ENCODE assay signal across 18 cellular contexts in genomic region chr10:529831-530230, GRCh38.
"Had no signal": no experiment of that assay in that cellular context is flagged by ENCODE, and none has a peak within 500 bp of the region (broad histone marks: within the 10 kb centered on the region; RNA-seq: fewer than 3 reads in every experiment).

No MANE protein-coding gene starts in this region.

- H3K36me3 ChIP-seq: esophagus muscularis mucosa, gastrocnemius medialis, heart right ventricle, left lung, lower lobe of right lung, right lobe of liver, stomach, thoracic aorta, transverse colon had no signal

- H3K27me3 ChIP-seq: esophagus muscularis mucosa, gastrocnemius medialis, heart right ventricle, left lung, right lobe of liver, stomach, transverse colon had no signal

- H3K4me3 ChIP-seq: esophagus muscularis mucosa, gastrocnemius medialis, heart right ventricle, left lung, lower lobe of right lung, psoas muscle, right lobe of liver, skin epidermis, stomach, thoracic aorta, transverse colon had no signal

- H3K9me3 ChIP-seq: esophagus muscularis mucosa, gastrocnemius medialis, heart right ventricle, left lung, lower lobe of right lung, psoas muscle, right lobe of liver, stomach, thoracic aorta, transverse colon had no signal

- ATAC-seq: effector memory CD8-positive, alpha-beta T cell; gastrocnemius medialis; heart right ventricle; left lung; lower lobe of right lung; psoas muscle; right lobe of liver had no signal

- DNase-seq: effector memory CD8-positive, alpha-beta T cell; gastrocnemius medialis; heart right ventricle; hypothalamus; left lung; lower lobe of right lung; midbrain; nephron progenitor cell; psoas muscle; retina; stimulated activated CD4-positive, alpha-beta T cell treated with anti-CD3 and anti-CD28 coated beads, Interleukin-12 subunit alpha, Interleukin-12 subunit beta, amount 100 ng/mL, for 4 hours; stomach; substantia nigra had no signal
